28 cellular contexts compared by ENCODE assay signal in the genomic region with DNA sequence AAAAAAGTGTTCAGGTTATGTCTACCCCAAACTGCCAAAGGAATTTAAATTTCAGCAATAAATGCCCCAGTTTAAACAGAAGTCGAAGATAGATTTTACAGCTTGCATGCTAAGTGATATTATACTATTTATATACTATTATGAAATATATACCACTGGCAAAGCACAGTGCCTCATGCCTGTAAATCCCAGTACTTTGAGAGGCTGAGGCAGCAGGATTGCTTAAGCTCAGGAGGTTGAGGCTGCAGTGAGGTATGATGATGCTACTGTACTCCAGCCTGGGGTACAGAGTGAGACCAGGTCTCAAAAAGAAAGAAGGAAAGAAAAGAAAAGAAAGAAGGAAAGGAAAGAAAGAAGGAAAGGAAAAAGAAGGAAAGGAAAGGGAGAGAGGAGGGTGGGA.
"Had no signal": no experiment of that assay in that cellular context is flagged by ENCODE, and none has a peak within 500 bp of the region (broad histone marks: within the 10 kb centered on the region; RNA-seq: fewer than 3 reads in every experiment).

No MANE protein-coding gene starts in this region.

- H3K4me1 ChIP-seq: breast epithelium had no signal

- DNase-seq: activated CD4-positive, alpha-beta memory T cell treated with anti-CD3 and anti-CD28 coated beads, Interleukin-2, amount 10 ng/mL, durations not matched to agents 7 days and 5 days; activated CD4-positive, alpha-beta T cell treated with anti-CD3 and anti-CD28 coated beads for 36 hours; activated CD4-positive, alpha-beta T cell treated with anti-CD3 and anti-CD28 coated beads, Interleukin-2, amount 50 U/mL, for 1 hour; activated gamma-delta T cell treated with Interleukin-2 at 50 U/mL for 16 hours; activated naive CD4-positive, alpha-beta T cell treated with anti-CD3 and anti-CD28 coated beads, Interleukin-2, amount 10 ng/mL, durations not matched to agents 7 days and 5 days; activated naive CD8-positive, alpha-beta T cell treated with anti-CD3 and anti-CD28 coated beads for 36 hours; activated T-cell treated with anti-CD3 and anti-CD28 coated beads, Interleukin-2, amount 50 U/mL, for 72 hours; adrenal gland; aorta; Karpas-422; MM.1S; NCI-H1105; NCI-H1436; NCI-H1694 treated with DMSO at 0.1 percent for 48 hours; NCI-H2029 treated with DMSO at 0.1 percent for 48 hours; NCI-H345; NCI-H510A; NCI-H526 treated with DMSO at 0.1 percent for 48 hours; NCI-H82; OCI-M1; RPMI8226; T-cell; T-helper 2 cell; T1000; WERI-Rb-1 had no signal

- ATAC-seq: activated CD4-positive, alpha-beta T cell treated with anti-CD3 and anti-CD28 coated beads for 36 hours; activated T-cell treated with anti-CD3 and anti-CD28 coated beads, Interleukin-2, amount 50 U/mL, for 72 hours; Panc1; T-cell had no signal

- H3K4me3 ChIP-seq: adrenal gland, breast epithelium, SK-N-MC had no signal

- H3K36me3 ChIP-seq: adrenal gland, breast epithelium, WERI-Rb-1 had no signal

- H3K27ac ChIP-seq: adrenal gland, SK-N-MC, WERI-Rb-1 had no signal

- H3K27me3 ChIP-seq: adrenal gland, breast epithelium had no signal

- H3K9me3 ChIP-seq: adrenal gland, breast epithelium had no signal
